ENCODE assay signal across 1 cellular context in the genomic region with DNA sequence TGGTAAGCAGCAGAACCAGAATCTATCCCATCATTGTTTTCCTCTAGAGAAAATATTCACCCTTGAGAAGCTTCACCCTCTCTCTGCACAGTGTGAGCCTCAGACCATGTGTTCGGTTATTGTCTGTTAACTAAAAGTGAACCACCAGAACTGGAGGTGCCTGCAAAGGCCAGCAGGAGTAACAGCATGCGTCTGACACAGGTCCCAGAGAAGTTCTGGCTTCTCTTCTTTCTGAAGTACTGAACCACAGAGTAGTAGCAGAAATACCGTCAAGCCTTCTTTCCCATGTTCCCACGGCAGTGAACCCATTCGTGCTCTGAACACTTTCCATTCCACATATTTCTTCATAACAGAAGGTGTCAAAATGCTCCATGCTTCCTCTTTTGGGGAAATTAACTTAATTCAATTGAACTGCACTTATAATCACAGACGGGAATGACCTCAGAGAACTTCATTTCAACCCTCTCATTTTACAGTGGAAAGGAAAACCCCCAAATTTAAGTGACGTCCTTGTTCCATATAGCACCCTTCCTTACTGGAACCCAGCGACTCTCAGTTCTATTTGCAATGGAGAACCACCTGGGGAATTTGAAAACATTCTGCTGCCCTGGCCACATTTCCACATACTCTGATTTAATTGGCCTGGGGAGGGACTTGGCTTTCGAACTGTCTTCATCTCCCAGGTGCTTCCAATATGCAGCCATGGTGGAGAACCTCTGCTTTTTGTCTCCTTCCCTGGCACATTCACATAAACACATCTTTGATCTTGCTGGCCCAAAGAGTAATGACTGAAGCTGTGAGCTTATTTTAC.
TF ChIP-seq lines count a peak whose summit lies in the region.

No MANE protein-coding gene starts in this region.

TF ChIP-seq in GM12878, 131 proteins besides CTCF, POLR2A, EP300 and RAD21:
- peak; percentile 70 for TF ChIP-seq MTA2 (IDR thresholded peaks at IDR 0.05; ENCODE audit: low read depth)
- TF ChIP-seq, protein P1, sequence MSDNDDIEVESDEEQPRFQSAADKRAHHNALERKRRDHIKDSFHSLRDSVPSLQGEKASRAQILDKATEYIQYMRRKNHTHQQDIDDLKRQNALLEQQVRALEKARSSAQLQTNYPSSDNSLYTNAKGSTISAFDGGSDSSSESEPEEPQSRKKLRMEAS (IDR thresholded peaks at IDR 0.05; ENCODE audit: low read depth, low read length) = no peak
- TF ChIP-seq, protein P2, sequence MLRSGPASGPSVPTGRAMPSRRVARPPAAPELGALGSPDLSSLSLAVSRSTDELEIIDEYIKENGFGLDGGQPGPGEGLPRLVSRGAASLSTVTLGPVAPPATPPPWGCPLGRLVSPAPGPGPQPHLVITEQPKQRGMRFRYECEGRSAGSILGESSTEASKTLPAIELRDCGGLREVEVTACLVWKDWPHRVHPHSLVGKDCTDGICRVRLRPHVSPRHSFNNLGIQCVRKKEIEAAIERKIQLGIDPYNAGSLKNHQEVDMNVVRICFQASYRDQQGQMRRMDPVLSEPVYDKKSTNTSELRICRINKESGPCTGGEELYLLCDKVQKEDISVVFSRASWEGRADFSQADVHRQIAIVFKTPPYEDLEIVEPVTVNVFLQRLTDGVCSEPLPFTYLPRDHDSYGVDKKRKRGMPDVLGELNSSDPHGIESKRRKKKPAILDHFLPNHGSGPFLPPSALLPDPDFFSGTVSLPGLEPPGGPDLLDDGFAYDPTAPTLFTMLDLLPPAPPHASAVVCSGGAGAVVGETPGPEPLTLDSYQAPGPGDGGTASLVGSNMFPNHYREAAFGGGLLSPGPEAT (IDR thresholded peaks at IDR 0.05; ENCODE audit: low read depth) = peak; percentile 49; the same call in 1 of the 2 replicates
- TF ChIP-seq IKZF1 (conservative IDR thresholded peaks at IDR 0.05) = peak; percentile 72
- TF ChIP-seq IKZF2 (IDR thresholded peaks at IDR 0.05) = peak; percentile 65 to 75
- TF ChIP-seq POU2F2 (IDR thresholded peaks at IDR 0.05; ENCODE audit: borderline replicate concordance, low read depth, low read length) = no peak
- peak; percentile 30; the same call in 1 of the 2 replicates for TF ChIP-seq ATF7 (IDR thresholded peaks at IDR 0.05; ENCODE audit: low read depth)
